17 cellular contexts compared by ENCODE assay signal in genomic region chr14:103102689-103103260, GRCh38. TPM values are rescaled to one million over a fixed set of nuclear protein-coding genes. Genes with fewer than 3 reads are reported as not detected.
DNase-seq lines count a peak whose midpoint lies in the region; ATAC-seq, FAIRE-seq and TF ChIP-seq lines count a peak whose summit lies in the region.
"Had no signal": no experiment of that assay in that cellular context is flagged by ENCODE, and none has a peak within 500 bp of the region (broad histone marks: within the 10 kb centered on the region; RNA-seq: fewer than 3 reads in every experiment).

No MANE protein-coding gene starts in this region.

- H3K4me3 ChIP-seq in ascending aorta = peak overlapping the region; percentile 16 to 30
- H3K4me3 ChIP-seq in HepG2 (replicated peaks in 1 of 3; ENCODE audit: insufficient read depth in 1 of 3, low read depth in 2 of 3, low read length in 3 of 3) = no peak overlapping the region; a peak in 1 of 6 replicates
- H3K4me3 ChIP-seq in thoracic aorta = peak overlapping the region; percentile 7

- H3K36me3 ChIP-seq in ascending aorta (no peaks in the 10 kb centered on the region), HepG2 (replicated peaks in 1 of 2; ENCODE audit: control insufficient read depth in 1 of 2, insufficient read depth in 2 of 2, low read length in 2 of 2) (peaks cover 0 to 4% of the 10 kb centered on the region in 2 experiments; a peak in 2 of 5 replicates), thoracic aorta (no peaks in the 10 kb centered on the region)

- H3K4me1 ChIP-seq in ascending aorta (peaks cover 3 to 13% of the 10 kb centered on the region in 2 donors), HepG2 (ENCODE audit: insufficient read depth, low read length) (peaks cover 87% of the 10 kb centered on the region), thoracic aorta (ENCODE audit: control insufficient read depth in 1 of 2, low read depth in 2 of 2) (peaks cover 0 to 24% of the 10 kb centered on the region in 2 donors)

- no peak for TF ChIP-seq EP300 in HepG2 (IDR thresholded peaks at IDR 0.05; ENCODE audit: low read depth in 2 of 2, low read length in 2 of 2)
- TF ChIP-seq EP300 in HepG2 (CRISPR knock-in tag; IDR thresholded peaks at IDR 0.05; ENCODE audit: borderline replicate concordance) = no peak

- FAIRE-seq in HepG2 (lab: Jason Lieb, UNC) = no peak

- in situ Hi-C loops in HepG2 (cut with HindIII; ENCODE audit: extremely low pct_ligation_motif_present, low pct_unique_long_range_greater_than_20kb) = no loop called here

- intact Hi-C loops in left ventricle myocardium superior (cut with micrococcal nuclease) (loop anchor here (10.0 kb wide), 1 partner anchor 82 kb away; no protein-coding TSS in a partner anchor), cardiac septum (cut with DNase I) (loop anchor here (5.0 kb wide), 1 partner anchor 85 kb away; no protein-coding TSS in a partner anchor), ascending aorta (cut with DNase I) (loop anchor here (10.0 kb wide), 1 partner anchor 408 kb away; no protein-coding TSS in a partner anchor), HepG2 (cut with micrococcal nuclease; ENCODE audit: unreplicated experiment) (loop anchor here (5.0 kb wide), 1 partner anchor 85 kb away; no protein-coding TSS in a partner anchor)

- H3K27ac ChIP-seq in ascending aorta = no peak overlapping the region
- H3K27ac ChIP-seq in HepG2 (ENCODE audit: extremely low read length, insufficient read depth, low read length) = no peak overlapping the region
- H3K27ac ChIP-seq in thoracic aorta = no peak overlapping the region
- H3K27ac ChIP-seq: SK-N-MC had no signal

- no TSS peak for BruUV-seq in HepG2 (replicated peaks; lab: Mats Ljungman, UMichigan)

- no peak for TF ChIP-seq CTCF in ascending aorta (IDR thresholded peaks at IDR 0.05)
- TF ChIP-seq CTCF in HepG2 (CRISPR knock-in tag; IDR thresholded peaks at IDR 0.05) = no peak
- TF ChIP-seq CTCF in thoracic aorta (IDR thresholded peaks at IDR 0.05) = no peak

- no peak overlapping the region for H2AFZ ChIP-seq in HepG2 (ENCODE audit: low read length)

- H3K79me2 ChIP-seq in HepG2 (ENCODE audit: insufficient read depth, low read length) = peaks cover 15% of the 10 kb centered on the region

- ATAC-seq in left ventricle myocardium superior = no peak
- no peak for ATAC-seq in HepG2
- ATAC-seq in thoracic aorta (ENCODE audit: insufficient number of reproducible peaks, low FRiP score, low read depth) = no peak
- no peak for ATAC-seq in GM19023 (IDR thresholded peaks at IDR 0.05; ENCODE audit: unreplicated experiment)
- no peak for ATAC-seq in GM21825 (IDR thresholded peaks at IDR 0.05; ENCODE audit: unreplicated experiment)

- POLR2A ChIA-PET in HepG2 (lab: Yijun Ruan, JAX) = interaction anchor here (1.1 to 4.1 kb wide), 7 partner anchors 8 to 231 kb away, joined by 4 to 39 read pairs (median 9); partner anchors contain the start of genes EIF5 and EXOC3L4

- H3K27me3 ChIP-seq in ascending aorta = peaks cover 28% of the 10 kb centered on the region
- no peaks in the 10 kb centered on the region for H3K27me3 ChIP-seq in HepG2 (ENCODE audit: control insufficient read depth in 1 of 2, insufficient read depth in 2 of 2, low read length in 2 of 2)
- peaks cover 19% of the 10 kb centered on the region for H3K27me3 ChIP-seq in thoracic aorta (replicated peaks; ENCODE audit: insufficient read depth)

- CTCF ChIA-PET in HepG2 (lab: Yijun Ruan, JAX; ENCODE audit: low intra/inter-chr PET ratio, low total read pairs) = interaction anchor here (0.9 kb wide), 1 partner anchor 190 kb away, joined by 3 read pairs; no protein-coding TSS in a partner anchor

- no peak for TF ChIP-seq RAD21 in HepG2 (CRISPR knock-in tag; IDR thresholded peaks at IDR 0.05)

- WGBS in HepG2 (ENCODE audit: low lambda C conversion rate) = 94% methylated on average over 32 of the region's 39 CpGs

- DNase-seq in left ventricle myocardium superior = peak; percentile 36
- no peak for DNase-seq in cardiac septum (ENCODE audit: low spot score)
- no peak for DNase-seq in ascending aorta (ENCODE audit: low spot score in 2 of 2)
- no peak for DNase-seq in HepG2 (ENCODE audit: low spot score)
- DNase-seq in thoracic aorta (ENCODE audit: low spot score) = no peak
- DNase-seq in stimulated activated CD4-positive, alpha-beta T cell treated with anti-CD3 and anti-CD28 coated beads, Interleukin-4, amount 100 ng/mL, for 4 hours = no peak
- DNase-seq: C1 segment of cervical spinal cord; CD8-positive, alpha-beta memory T cell; GOT3 had no signal

- H3K4me2 ChIP-seq in HepG2 (ENCODE audit: low read depth, low read length) = peak overlapping the region; percentile 84

- H3K9me3 ChIP-seq in ascending aorta (no peaks in the 10 kb centered on the region), HepG2 (ENCODE audit: low read length) (no peaks in the 10 kb centered on the region), thoracic aorta (no peaks in the 10 kb centered on the region)

- H4K20me1 ChIP-seq in HepG2 (ENCODE audit: insufficient read depth, low read length) = peaks cover 15% of the 10 kb centered on the region

- TF ChIP-seq POLR2A in HepG2 (IDR thresholded peaks at IDR 0.05; ENCODE audit: insufficient read depth in 1 of 2, low read depth in 2 of 2, low read length in 2 of 2) = no peak

- H3K9ac ChIP-seq in HepG2 (ENCODE audit: insufficient read depth, low read depth, low read length) = 0 out of 2 replicates have a peak overlapping the region, but pooled peaks have one; percentile 11

RNA-seq across cellular contexts. Expression of gene EXOC3L4, which starts 8.2 kb away (rescaled TPM):
- total RNA-seq in left ventricle myocardium superior (0.42 TPM), cardiac septum (0.46 TPM), ascending aorta (not detected), HepG2 (2016; rRNA removed; fragmentation: Illumina TruSeq; extraction: Trizol) (11.3 and 27.0 TPM in 2 replicates), thoracic aorta (not detected)
- total RNA-seq in HepG2 (2016; cell fraction: cytosol; rRNA removed; fragmentation: Illumina TruSeq; extraction: Trizol; ENCODE audit: low read depth) = 6.3 and 6.7 TPM in 2 replicates
- 9.0 and 28.6 TPM in 2 replicates for total RNA-seq in HepG2 (2016; cell fraction: insoluble cytoplasmic fraction; rRNA removed; fragmentation: Illumina TruSeq; extraction: Trizol)
- total RNA-seq in HepG2 (2016; cell fraction: membrane; rRNA removed; fragmentation: Illumina TruSeq; extraction: Trizol) = 11.1 and 11.5 TPM in 2 replicates
- total RNA-seq in HepG2 (2016; cell fraction: nucleus; rRNA removed; fragmentation: Illumina TruSeq; extraction: Trizol) = 32.0 and 33.7 TPM in 2 replicates
- polyA plus RNA-seq in HepG2 (2011; rRNA removed) = 11.8 and 21.2 TPM in 2 replicates
- 10.4 and 15.5 TPM in 2 replicates for polyA plus RNA-seq in HepG2 (2011; cell fraction: cytosol; rRNA removed)
- 157 and 161 TPM in 2 replicates for polyA plus RNA-seq in HepG2 (2011; cell fraction: nucleus; rRNA removed)
- 12.5 and 20.1 TPM in 2 replicates for polyA plus RNA-seq in HepG2 (2012)
- 4.1 and 4.2 TPM in 2 replicates for polyA plus RNA-seq in HepG2 (2016; cell fraction: cytosol; fragmentation: Illumina TruSeq; extraction: Trizol; ENCODE audit: low read depth)
- polyA plus RNA-seq in HepG2 (2016; cell fraction: insoluble cytoplasmic fraction; fragmentation: Illumina TruSeq; extraction: Trizol; ENCODE audit: low read depth) = 7.6 and 10.6 TPM in 2 replicates
- 6.1 and 7.1 TPM in 2 replicates for polyA plus RNA-seq in HepG2 (2016; cell fraction: membrane; fragmentation: Illumina TruSeq; extraction: Trizol; ENCODE audit: low read depth)
- polyA plus RNA-seq in HepG2 (2016; cell fraction: nucleus; fragmentation: Illumina TruSeq; extraction: Trizol; ENCODE audit: insufficient read depth, low read depth) = 105 and 107 TPM in 2 replicates
- polyA minus RNA-seq in HepG2 (2011; rRNA and poly(A)+ RNA removed; ENCODE audit: low replicate concordance) = 0.28 and 10.1 TPM in 2 replicates
- 3.4 and 5.3 TPM in 2 replicates for polyA minus RNA-seq in HepG2 (2011; cell fraction: cytosol; rRNA and poly(A)+ RNA removed)
- polyA minus RNA-seq in HepG2 (2011; cell fraction: nucleus; rRNA and poly(A)+ RNA removed) = 24.7 and 29.2 TPM in 2 replicates
- total RNA-seq: CD8-positive, alpha-beta memory T cell; M059J; OCI-LY7 had no signal
- polyA plus RNA-seq: CD8-positive, alpha-beta memory T cell had no signal

RNA-seq across cellular contexts. Expression of gene LBHD2, which starts 18.8 kb away (rescaled TPM):
- total RNA-seq in left ventricle myocardium superior = not detected
- total RNA-seq in cardiac septum = not detected
- not detected for total RNA-seq in ascending aorta
- 0.72 and 1.00 TPM in 2 replicates for total RNA-seq in HepG2 (2016; rRNA removed; fragmentation: Illumina TruSeq; extraction: Trizol)
- total RNA-seq in HepG2 (2016; cell fraction: cytosol; rRNA removed; fragmentation: Illumina TruSeq; extraction: Trizol; ENCODE audit: low read depth) = 2.3 and 2.8 TPM in 2 replicates
- 0.37 and 0.39 TPM in 2 replicates for total RNA-seq in HepG2 (2016; cell fraction: insoluble cytoplasmic fraction; rRNA removed; fragmentation: Illumina TruSeq; extraction: Trizol)
- 1.1 and 4.0 TPM in 2 replicates for total RNA-seq in HepG2 (2016; cell fraction: membrane; rRNA removed; fragmentation: Illumina TruSeq; extraction: Trizol)
- not detected in 2 replicates for total RNA-seq in HepG2 (2016; cell fraction: nucleus; rRNA removed; fragmentation: Illumina TruSeq; extraction: Trizol)
- 0.67 and 0.95 TPM in 2 replicates for polyA plus RNA-seq in HepG2 (2011; rRNA removed)
- polyA plus RNA-seq in HepG2 (2011; cell fraction: cytosol; rRNA removed) = 0.85 and 2.1 TPM in 2 replicates
- 0.64 and 1.0 TPM in 2 replicates for polyA plus RNA-seq in HepG2 (2011; cell fraction: nucleus; rRNA removed)
- 0.40 and 0.72 TPM in 2 replicates for polyA plus RNA-seq in HepG2 (2012)
- polyA plus RNA-seq in HepG2 (2016; cell fraction: cytosol; fragmentation: Illumina TruSeq; extraction: Trizol; ENCODE audit: low read depth) = 2.9 and 3.8 TPM in 2 replicates
- 0.36 and 0.88 TPM in 2 replicates for polyA plus RNA-seq in HepG2 (2016; cell fraction: insoluble cytoplasmic fraction; fragmentation: Illumina TruSeq; extraction: Trizol; ENCODE audit: low read depth)
- 0.86 and 1.1 TPM in 2 replicates for polyA plus RNA-seq in HepG2 (2016; cell fraction: membrane; fragmentation: Illumina TruSeq; extraction: Trizol; ENCODE audit: low read depth)
- polyA plus RNA-seq in HepG2 (2016; cell fraction: nucleus; fragmentation: Illumina TruSeq; extraction: Trizol; ENCODE audit: insufficient read depth, low read depth) = 0.73 and 0.75 TPM in 2 replicates
- polyA minus RNA-seq in HepG2 (2011; rRNA and poly(A)+ RNA removed; ENCODE audit: low replicate concordance) = 0.30 TPM in 1 of 2 replicates, not detected in the other
- not detected in 2 replicates for polyA minus RNA-seq in HepG2 (2011; cell fraction: cytosol; rRNA and poly(A)+ RNA removed)
- not detected in 2 replicates for polyA minus RNA-seq in HepG2 (2011; cell fraction: nucleus; rRNA and poly(A)+ RNA removed)
- total RNA-seq in thoracic aorta = not detected
- total RNA-seq: A172; CD8-positive, alpha-beta memory T cell; G401; HT-29; M059J; OCI-LY7 had no signal
- polyA plus RNA-seq: CD8-positive, alpha-beta memory T cell had no signal

RNA-seq across cellular contexts. Expression of gene TNFAIP2, which starts 20.5 kb away (rescaled TPM):
- total RNA-seq in left ventricle myocardium superior = 50.5 TPM
- 31.3 TPM for total RNA-seq in cardiac septum
- total RNA-seq in ascending aorta = 133 TPM
- 0.45 and 0.46 TPM in 2 replicates for total RNA-seq in HepG2 (2016; rRNA removed; fragmentation: Illumina TruSeq; extraction: Trizol)
- total RNA-seq in HepG2 (2016; cell fraction: cytosol; rRNA removed; fragmentation: Illumina TruSeq; extraction: Trizol; ENCODE audit: low read depth) = not detected in 2 replicates
- 0.45 and 0.67 TPM in 2 replicates for total RNA-seq in HepG2 (2016; cell fraction: insoluble cytoplasmic fraction; rRNA removed; fragmentation: Illumina TruSeq; extraction: Trizol)
- total RNA-seq in HepG2 (2016; cell fraction: membrane; rRNA removed; fragmentation: Illumina TruSeq; extraction: Trizol) = 0.31 and 0.40 TPM in 2 replicates
- total RNA-seq in HepG2 (2016; cell fraction: nucleus; rRNA removed; fragmentation: Illumina TruSeq; extraction: Trizol) = 0.34 and 0.94 TPM in 2 replicates
- 0.91 and 1.5 TPM in 2 replicates for polyA plus RNA-seq in HepG2 (2011; rRNA removed)
- 0.28 and 0.81 TPM in 2 replicates for polyA plus RNA-seq in HepG2 (2011; cell fraction: cytosol; rRNA removed)
- polyA plus RNA-seq in HepG2 (2011; cell fraction: nucleus; rRNA removed) = 7.5 and 18.0 TPM in 2 replicates
- polyA plus RNA-seq in HepG2 (2012) = 0.36 and 0.61 TPM in 2 replicates
- not detected in 2 replicates for polyA plus RNA-seq in HepG2 (2016; cell fraction: cytosol; fragmentation: Illumina TruSeq; extraction: Trizol; ENCODE audit: low read depth)
- 0.16 and 0.42 TPM in 2 replicates for polyA plus RNA-seq in HepG2 (2016; cell fraction: insoluble cytoplasmic fraction; fragmentation: Illumina TruSeq; extraction: Trizol; ENCODE audit: low read depth)
- 0.18 and 0.23 TPM in 2 replicates for polyA plus RNA-seq in HepG2 (2016; cell fraction: membrane; fragmentation: Illumina TruSeq; extraction: Trizol; ENCODE audit: low read depth)
- 0.83 and 1.8 TPM in 2 replicates for polyA plus RNA-seq in HepG2 (2016; cell fraction: nucleus; fragmentation: Illumina TruSeq; extraction: Trizol; ENCODE audit: insufficient read depth, low read depth)
- 2.4 and 123 TPM in 2 replicates for polyA minus RNA-seq in HepG2 (2011; rRNA and poly(A)+ RNA removed; ENCODE audit: low replicate concordance)
- 0.79 and 1.2 TPM in 2 replicates for polyA minus RNA-seq in HepG2 (2011; cell fraction: cytosol; rRNA and poly(A)+ RNA removed)
- polyA minus RNA-seq in HepG2 (2011; cell fraction: nucleus; rRNA and poly(A)+ RNA removed) = 1.5 and 2.1 TPM in 2 replicates
- total RNA-seq in thoracic aorta = 100 to 1,000 TPM; 135 to 228 TPM
- total RNA-seq: OCI-LY7 had no signal
- polyA plus RNA-seq: CD8-positive, alpha-beta memory T cell had no signal

RNA-seq across cellular contexts. Expression of gene CDC42BPB, which starts 45.4 kb away (rescaled TPM):
- total RNA-seq in left ventricle myocardium superior (75.1 TPM), cardiac septum (81.8 TPM), ascending aorta (96.5 TPM), HepG2 (2016; rRNA removed; fragmentation: Illumina TruSeq; extraction: Trizol) (19.7 and 20.2 TPM in 2 replicates), thoracic aorta (100 to 1,000 TPM; 121 to 133 TPM)
- 5.5 and 5.6 TPM in 2 replicates for total RNA-seq in HepG2 (2016; cell fraction: cytosol; rRNA removed; fragmentation: Illumina TruSeq; extraction: Trizol; ENCODE audit: low read depth)
- total RNA-seq in HepG2 (2016; cell fraction: insoluble cytoplasmic fraction; rRNA removed; fragmentation: Illumina TruSeq; extraction: Trizol) = 15.3 and 20.6 TPM in 2 replicates
- total RNA-seq in HepG2 (2016; cell fraction: membrane; rRNA removed; fragmentation: Illumina TruSeq; extraction: Trizol) = 7.4 and 7.9 TPM in 2 replicates
- 21.4 and 24.6 TPM in 2 replicates for total RNA-seq in HepG2 (2016; cell fraction: nucleus; rRNA removed; fragmentation: Illumina TruSeq; extraction: Trizol)
- 32.3 and 33.3 TPM in 2 replicates for polyA plus RNA-seq in HepG2 (2011; rRNA removed)
- 14.7 and 18.8 TPM in 2 replicates for polyA plus RNA-seq in HepG2 (2011; cell fraction: cytosol; rRNA removed)
- polyA plus RNA-seq in HepG2 (2011; cell fraction: nucleus; rRNA removed) = 82.2 and 87.0 TPM in 2 replicates
- 23.1 and 30.9 TPM in 2 replicates for polyA plus RNA-seq in HepG2 (2012)
- polyA plus RNA-seq in HepG2 (2016; cell fraction: cytosol; fragmentation: Illumina TruSeq; extraction: Trizol; ENCODE audit: low read depth) = 0.78 and 1.0 TPM in 2 replicates
- 10.5 and 14.1 TPM in 2 replicates for polyA plus RNA-seq in HepG2 (2016; cell fraction: insoluble cytoplasmic fraction; fragmentation: Illumina TruSeq; extraction: Trizol; ENCODE audit: low read depth)
- polyA plus RNA-seq in HepG2 (2016; cell fraction: membrane; fragmentation: Illumina TruSeq; extraction: Trizol; ENCODE audit: low read depth) = 3.0 and 3.4 TPM in 2 replicates
- polyA plus RNA-seq in HepG2 (2016; cell fraction: nucleus; fragmentation: Illumina TruSeq; extraction: Trizol; ENCODE audit: insufficient read depth, low read depth) = 45.7 and 47.5 TPM in 2 replicates
- 93.6 and 143 TPM in 2 replicates for polyA minus RNA-seq in HepG2 (2011; rRNA and poly(A)+ RNA removed; ENCODE audit: low replicate concordance)
- 23.7 and 25.9 TPM in 2 replicates for polyA minus RNA-seq in HepG2 (2011; cell fraction: cytosol; rRNA and poly(A)+ RNA removed)
- polyA minus RNA-seq in HepG2 (2011; cell fraction: nucleus; rRNA and poly(A)+ RNA removed) = 38.8 and 39.3 TPM in 2 replicates

Comparison
In these comparisons a context has a peak if more than half of its experiments do, and no peak if none do; other contexts are left out.
1. H3K4me3 ChIP-seq: peak in ascending aorta (2 of 2) and thoracic aorta (single experiment); none in HepG2 (0 of 3).
2. RNA of gene TNFAIP2, which starts 20.5 kb away (total RNA-seq): 135 to 228 TPM in thoracic aorta, 133 TPM in ascending aorta (single experiment), 50.5 TPM in left ventricle myocardium superior (single experiment) and 31.3 TPM in cardiac septum (single experiment); 0.31 to 0.94 TPM in HepG2; every median in the first group is over 10 times any median in the second.